Comparison of ENCODE assay signal across 8 cellular contexts in genomic region chrX:153474718-153475117, GRCh38. TPM values are rescaled to one million over a fixed set of nuclear protein-coding genes. Genes with fewer than 3 reads are reported as not detected.
A peak's percentile ranks its signal among the peaks of the same experiment; 100 is the strongest.
DNase-seq lines count a peak whose midpoint lies in the region; ATAC-seq, FAIRE-seq and TF ChIP-seq lines count a peak whose summit lies in the region.

No MANE protein-coding gene starts in this region.

- no peak overlapping the region for H3K27ac ChIP-seq in CD8-positive, alpha-beta T cell (ENCODE audit: low read depth, low read length)
- H3K27ac ChIP-seq in thoracic aorta = peak overlapping the region; percentile 87 to 92

- no peak for FAIRE-seq in RCC 7860 (lab: Jason Lieb, UNC)

- H3K36me3 ChIP-seq in CD8-positive, alpha-beta T cell (ENCODE audit: insufficient read depth, low read length) = no peaks in the 10 kb centered on the region
- H3K36me3 ChIP-seq in thoracic aorta = no peaks in the 10 kb centered on the region

- H3K27ac Mint-ChIP-seq in CD8-positive, alpha-beta T cell = no peak overlapping the region
- H3K27ac Mint-ChIP-seq in central memory CD8-positive, alpha-beta T cell (ENCODE audit: low read depth) = no peak overlapping the region
- no peak overlapping the region for H3K27ac Mint-ChIP-seq in naive B cell

- H3K27me3 ChIP-seq in CD8-positive, alpha-beta T cell (ENCODE audit: insufficient read depth, low read length) = no peaks in the 10 kb centered on the region
- no peaks in the 10 kb centered on the region for H3K27me3 ChIP-seq in thoracic aorta (replicated peaks; ENCODE audit: insufficient read depth)

- H3K4me3 Mint-ChIP-seq in CD8-positive, alpha-beta T cell = no peak overlapping the region
- peak overlapping the region; percentile 41 for H3K4me3 Mint-ChIP-seq in central memory CD8-positive, alpha-beta T cell
- H3K4me3 Mint-ChIP-seq in naive B cell = peak overlapping the region in 2 of 8 donors; percentile 65

- no peak overlapping the region for H3K4me3 ChIP-seq in CD8-positive, alpha-beta T cell (ENCODE audit: low read depth, low read length)
- peak overlapping the region; percentile 50 for H3K4me3 ChIP-seq in thoracic aorta

- no peaks in the 10 kb centered on the region for H3K27me3 Mint-ChIP-seq in CD8-positive, alpha-beta T cell (ENCODE audit: low read depth)
- no peaks in the 10 kb centered on the region for H3K27me3 Mint-ChIP-seq in central memory CD8-positive, alpha-beta T cell
- H3K27me3 Mint-ChIP-seq in naive B cell = peaks cover 0 to 12% (median 10%) of the 10 kb centered on the region in 3 donors

- intact Hi-C loops in CD8-positive, alpha-beta T cell (cut with DNase I, micrococcal nuclease) = loop anchor here (5.0 to 10.0 kb wide), 4 partner anchors 123 to 642 kb away; partner anchors contain the start of genes CETN2 (in 2 of the 2), NSDHL (in 2 of the 2), ABCD1 (in 1 of the 2) and BCAP31 (in 1 of the 2)

- ATAC-seq in CD8-positive, alpha-beta T cell = no peak
- no peak for ATAC-seq in central memory CD8-positive, alpha-beta T cell (replicated peaks; ENCODE audit: extremely low read depth, poor library complexity, severe bottlenecking)
- ATAC-seq in naive B cell (ENCODE audit: low read depth in 2 of 2) (no peak), thoracic aorta (ENCODE audit: insufficient number of reproducible peaks, low FRiP score, low read depth) (no peak), HG03571 (IDR thresholded peaks at IDR 0.05; ENCODE audit: unreplicated experiment) (no peak), GM21576 (IDR thresholded peaks at IDR 0.05; ENCODE audit: unreplicated experiment) (no peak)

- DNase-seq in CD8-positive, alpha-beta T cell = peak in 6 of 7 experiments; percentile 2 to 63 (median 40)
- DNase-seq in T-helper 9 cell = peak; percentile 44
- DNase-seq in central memory CD8-positive, alpha-beta T cell (ENCODE audit: low spot score in 2 of 2) = no peak
- peak; percentile 33 for DNase-seq in naive B cell
- peak; percentile 60 for DNase-seq in thoracic aorta (ENCODE audit: low spot score)
- no peak for DNase-seq in RCC 7860 (ENCODE audit: low spot score)

- POLR2A ChIA-PET in CD8-positive, alpha-beta T cell (lab: Charles Lee) = no interaction called here

- CTCF ChIA-PET in CD8-positive, alpha-beta T cell (lab: Charles Lee) = interaction anchor here (3.8 kb wide), 1 partner anchor 33 kb away, joined by 12 read pairs; no protein-coding TSS in a partner anchor

- no peaks in the 10 kb centered on the region for H3K36me3 Mint-ChIP-seq in CD8-positive, alpha-beta T cell
- peaks cover 2% of the 10 kb centered on the region for H3K36me3 Mint-ChIP-seq in central memory CD8-positive, alpha-beta T cell (ENCODE audit: insufficient read depth)
- H3K36me3 Mint-ChIP-seq in naive B cell = no peaks in the 10 kb centered on the region

- H3K9me3 Mint-ChIP-seq in CD8-positive, alpha-beta T cell = no peaks in the 10 kb centered on the region
- no peaks in the 10 kb centered on the region for H3K9me3 Mint-ChIP-seq in central memory CD8-positive, alpha-beta T cell
- peaks cover 0 to 1% (median 0%) of the 10 kb centered on the region in 7 donors for H3K9me3 Mint-ChIP-seq in naive B cell

- no peaks in the 10 kb centered on the region for H3K9me3 ChIP-seq in CD8-positive, alpha-beta T cell (ENCODE audit: low read length)
- no peaks in the 10 kb centered on the region for H3K9me3 ChIP-seq in thoracic aorta

- H3K4me1 ChIP-seq in CD8-positive, alpha-beta T cell (ENCODE audit: insufficient read depth, low read length) = peaks cover 7% of the 10 kb centered on the region
- H3K4me1 ChIP-seq in thoracic aorta (ENCODE audit: control insufficient read depth in 1 of 2, low read depth in 2 of 2) = peaks cover 15 to 71% of the 10 kb centered on the region in 2 donors

- H3K4me1 Mint-ChIP-seq in CD8-positive, alpha-beta T cell (ENCODE audit: low read depth) = peaks cover 16% of the 10 kb centered on the region
- no peaks in the 10 kb centered on the region for H3K4me1 Mint-ChIP-seq in central memory CD8-positive, alpha-beta T cell
- peaks cover 0 to 7% (median 4%) of the 10 kb centered on the region in 3 donors for H3K4me1 Mint-ChIP-seq in naive B cell

- TF ChIP-seq CTCF in CD8-positive, alpha-beta T cell (IDR thresholded peaks at IDR 0.05) = no peak
- TF ChIP-seq CTCF in thoracic aorta (IDR thresholded peaks at IDR 0.05) = no peak

RNA-seq across cellular contexts. Expression of gene HAUS7, which starts 4.3 kb away (rescaled TPM):
- total RNA-seq in CD8-positive, alpha-beta T cell = 10 to 100 TPM; 20.5 to 20.6 TPM
- 10 to 100 TPM; 16.0 to 30.6 (median 19.3) TPM for polyA plus RNA-seq in naive B cell (ENCODE audit: low read depth in 6 of 6)
- total RNA-seq in thoracic aorta = 100 to 1,000 TPM; 111 TPM

RNA-seq across cellular contexts. Expression of gene BGN, which starts 20.1 kb away (rescaled TPM):
- not detected for total RNA-seq in CD8-positive, alpha-beta T cell
- not detected for polyA plus RNA-seq in naive B cell (ENCODE audit: low read depth in 6 of 6)
- 1,000 to 10,000 TPM; 1,777 to 1,907 TPM for total RNA-seq in thoracic aorta

RNA-seq across cellular contexts. Expression of gene TREX2, which starts 28.9 kb away (rescaled TPM):
- 1 to 10 TPM; 1.4 to 1.7 TPM for total RNA-seq in CD8-positive, alpha-beta T cell
- polyA plus RNA-seq in naive B cell (ENCODE audit: low read depth in 6 of 6) = 1 to 10 TPM in 2 of 6 donors, under 1 TPM in 1, not detected in 3; 0.19 to 1.3 (median 1.3) TPM
- 10 to 100 TPM; 22.1 to 24.8 TPM for total RNA-seq in thoracic aorta

RNA-seq across cellular contexts. Expression of gene ATP2B3, which starts 42.7 kb away (rescaled TPM):
- total RNA-seq in CD8-positive, alpha-beta T cell = not detected
- polyA plus RNA-seq in naive B cell (ENCODE audit: low read depth in 6 of 6) = under 1 TPM in 1 of 6 donors, not detected in 5; 0.05 TPM
- under 1 TPM; 0.68 to 0.85 TPM for total RNA-seq in thoracic aorta

Comparison
In these comparisons a context has a peak if more than half of its experiments do, and no peak if none do; other contexts are left out.
1. DNase-seq: peak in CD8-positive, alpha-beta T cell (6 of 7), T-helper 9 cell (single experiment), naive B cell (single experiment) and thoracic aorta (single experiment); none in central memory CD8-positive, alpha-beta T cell (0 of 2) and RCC 7860 (single experiment).
2. RNA of gene HAUS7, which starts 4.3 kb away (total RNA-seq): 111 TPM in thoracic aorta; 20.5 to 20.6 TPM in CD8-positive, alpha-beta T cell; every median in the first group is over 4 times any median in the second.
3. RNA of gene BGN, which starts 20.1 kb away (total RNA-seq): 1,777 to 1,907 TPM in thoracic aorta; not detected in CD8-positive, alpha-beta T cell; every median in the first group is over 1,000 times any median in the second.
4. RNA of gene TREX2, which starts 28.9 kb away (total RNA-seq): 22.1 to 24.8 TPM in thoracic aorta; 1.4 to 1.7 TPM in CD8-positive, alpha-beta T cell; every median in the first group is over 4 times any median in the second.